Comparison of ENCODE assay signal across 9 cellular contexts in genomic region chr10:52740913-52741675, GRCh38. TPM values are rescaled to one million over a fixed set of nuclear protein-coding genes. Genes with fewer than 3 reads are reported as not detected.
DNase-seq lines count a peak whose midpoint lies in the region; ATAC-seq and TF ChIP-seq lines count a peak whose summit lies in the region.
"Had no signal": no experiment of that assay in that cellular context is flagged by ENCODE, and none has a peak within 500 bp of the region (broad histone marks: within the 10 kb centered on the region; RNA-seq: fewer than 3 reads in every experiment).

No MANE protein-coding gene starts in this region.

- intact Hi-C loops in MCF 10A (cut with micrococcal nuclease): loop anchor here (1.0 kb wide), 1 partner anchor 39 kb away; no protein-coding TSS in a partner anchor
- intact Hi-C loops in breast epithelium (cut with DNase I; ENCODE audit: low total_unique reads): no loop called here

- H3K4me1 Mint-ChIP-seq in MCF 10A (ENCODE audit: insufficient read depth, unreplicated experiment): peaks cover 6% of the 10 kb centered on the region

- H3K27ac Mint-ChIP-seq in MCF 10A (ENCODE audit: low read depth, unreplicated experiment): no peak overlapping the region

- no peak for TF ChIP-seq POLR2A in breast epithelium (IDR thresholded peaks at IDR 0.05)

- H3K9me3 Mint-ChIP-seq in MCF 10A (ENCODE audit: unreplicated experiment): no peaks in the 10 kb centered on the region

- DNase-seq in MCF 10A (ENCODE audit: unreplicated experiment) (peak; percentile 64), breast epithelium (ENCODE audit: low spot score in 2 of 2) (no peak), NCI-H345 (lab: John Stamatoyannopoulos, UW) (peak; percentile 49), amniotic epithelial cell (ENCODE audit: low read depth) (peak; percentile 33), inferior parietal cortex (ENCODE audit: extremely low spot score) (peak; percentile 41), NCI-H2081 treated with DMSO at 0.1 percent for 48 hours (lab: John Stamatoyannopoulos, UW) (no peak)
- DNase-seq in stimulated activated CD4-positive, alpha-beta T cell treated with anti-CD3 and anti-CD28 coated beads, TNF-alpha, amount 100 ng/mL, for 24 hours (ENCODE audit: low read depth in 3 of 3): peak in 2 of 3 experiments; percentile 4 to 25

- POLR2A ChIA-PET in MCF 10A (lab: Yijun Ruan, JAX): interaction anchor here (0.8 to 0.9 kb wide), 2 partner anchors 39 to 40 kb away, joined by 4 to 5 read pairs; no protein-coding TSS in a partner anchor

- peak; percentile 53 for ATAC-seq in HG02610 (IDR thresholded peaks at IDR 0.05; ENCODE audit: unreplicated experiment)

- no peak overlapping the region for H3K4me3 Mint-ChIP-seq in MCF 10A (ENCODE audit: unreplicated experiment)

- H3K27me3 ChIP-seq in breast epithelium: no peaks in the 10 kb centered on the region
- H3K27me3 ChIP-seq: vagina had no signal

- H3K4me1 ChIP-seq in breast epithelium: no peaks in the 10 kb centered on the region
- H3K4me1 ChIP-seq: vagina had no signal

- H3K27ac ChIP-seq in breast epithelium: no peak overlapping the region
- H3K27ac ChIP-seq: vagina had no signal

- CTCF ChIA-PET in MCF 10A (lab: Yijun Ruan, JAX): interaction anchor here (0.5 to 8.7 kb wide), 46 partner anchors 8 to 1596 kb away, joined by 3 to 459 read pairs (median 4); partner anchors contain the start of gene MBL2

- no TSS peak for BruUV-seq in MCF 10A (replicated peaks; lab: Mats Ljungman, UMichigan)

- peak; percentile 86 for TF ChIP-seq CTCF in MCF 10A (IDR thresholded peaks at IDR 0.05; ENCODE audit: unreplicated experiment)
- TF ChIP-seq CTCF in breast epithelium (IDR thresholded peaks at IDR 0.05): peak in 1 of 3 donors; percentile 23

- H3K4me3 ChIP-seq in breast epithelium: no peak overlapping the region
- H3K4me3 ChIP-seq: vagina had no signal

- H3K36me3 ChIP-seq in breast epithelium: no peaks in the 10 kb centered on the region
- H3K36me3 ChIP-seq: vagina had no signal

- no peaks in the 10 kb centered on the region for H3K27me3 Mint-ChIP-seq in MCF 10A (ENCODE audit: insufficient read depth, unreplicated experiment)

- no peaks in the 10 kb centered on the region for H3K36me3 Mint-ChIP-seq in MCF 10A (ENCODE audit: insufficient read depth, unreplicated experiment)

- H3K9me3 ChIP-seq in breast epithelium: no peaks in the 10 kb centered on the region
- H3K9me3 ChIP-seq: vagina had no signal

RNA-seq across cellular contexts. Expression of gene MBL2, which starts 31.5 kb away (rescaled TPM):
- total RNA-seq in MCF 10A (2022): not detected in 2 replicates
- not detected for total RNA-seq in breast epithelium
- total RNA-seq: vagina had no signal

Comparison
In these comparisons a context has a peak if more than half of its experiments do, and no peak if none do; other contexts are left out.
1. DNase-seq: peak in MCF 10A (single experiment), NCI-H345 (single experiment), amniotic epithelial cell (single experiment), inferior parietal cortex (single experiment) and stimulated activated CD4-positive, alpha-beta T cell treated with anti-CD3 and anti-CD28 coated beads, TNF-alpha, amount 100 ng/mL, for 24 hours (2 of 3); none in breast epithelium (0 of 2) and NCI-H2081 treated with DMSO at 0.1 percent for 48 hours (single experiment).